Comparison of ENCODE assay signal across 1 cellular context in the genomic region with DNA sequence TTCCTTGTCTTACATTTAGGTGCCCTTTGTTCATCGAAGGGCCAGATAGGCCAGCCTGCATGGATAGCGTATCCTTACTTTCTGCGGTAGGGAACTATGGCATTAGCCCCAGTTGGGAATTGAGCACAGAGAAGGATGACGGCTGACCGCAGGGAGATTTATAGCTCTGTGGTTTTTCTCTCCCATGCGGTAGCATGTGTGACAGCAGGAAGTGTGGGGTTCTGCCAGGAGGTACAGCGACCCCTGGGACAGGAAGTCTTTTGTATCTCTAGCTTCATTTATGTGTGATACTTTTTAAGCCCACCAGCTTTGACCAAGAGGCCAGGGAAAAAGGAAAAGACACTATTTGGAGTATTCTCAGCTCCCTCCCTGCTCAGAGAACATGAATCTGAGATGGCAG.
TF ChIP-seq lines count a peak whose summit lies in the region.

No MANE protein-coding gene starts in this region.

TF ChIP-seq in WTC11, 78 proteins besides CTCF, POLR2A, EP300 and RAD21 (continued from another document):
- TF ChIP-seq, protein P1, sequence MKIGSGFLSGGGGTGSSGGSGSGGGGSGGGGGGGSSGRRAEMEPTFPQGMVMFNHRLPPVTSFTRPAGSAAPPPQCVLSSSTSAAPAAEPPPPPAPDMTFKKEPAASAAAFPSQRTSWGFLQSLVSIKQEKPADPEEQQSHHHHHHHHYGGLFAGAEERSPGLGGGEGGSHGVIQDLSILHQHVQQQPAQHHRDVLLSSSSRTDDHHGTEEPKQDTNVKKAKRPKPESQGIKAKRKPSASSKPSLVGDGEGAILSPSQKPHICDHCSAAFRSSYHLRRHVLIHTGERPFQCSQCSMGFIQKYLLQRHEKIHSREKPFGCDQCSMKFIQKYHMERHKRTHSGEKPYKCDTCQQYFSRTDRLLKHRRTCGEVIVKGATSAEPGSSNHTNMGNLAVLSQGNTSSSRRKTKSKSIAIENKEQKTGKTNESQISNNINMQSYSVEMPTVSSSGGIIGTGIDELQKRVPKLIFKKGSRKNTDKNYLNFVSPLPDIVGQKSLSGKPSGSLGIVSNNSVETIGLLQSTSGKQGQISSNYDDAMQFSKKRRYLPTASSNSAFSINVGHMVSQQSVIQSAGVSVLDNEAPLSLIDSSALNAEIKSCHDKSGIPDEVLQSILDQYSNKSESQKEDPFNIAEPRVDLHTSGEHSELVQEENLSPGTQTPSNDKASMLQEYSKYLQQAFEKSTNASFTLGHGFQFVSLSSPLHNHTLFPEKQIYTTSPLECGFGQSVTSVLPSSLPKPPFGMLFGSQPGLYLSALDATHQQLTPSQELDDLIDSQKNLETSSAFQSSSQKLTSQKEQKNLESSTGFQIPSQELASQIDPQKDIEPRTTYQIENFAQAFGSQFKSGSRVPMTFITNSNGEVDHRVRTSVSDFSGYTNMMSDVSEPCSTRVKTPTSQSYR (CRISPR knock-in tag; IDR thresholded peaks at IDR 0.05) = no peak
- no peak for TF ChIP-seq JAZF1 (CRISPR knock-in tag; IDR thresholded peaks at IDR 0.05)
- TF ChIP-seq TCF7 (CRISPR knock-in tag; IDR thresholded peaks at IDR 0.05; ENCODE audit: low read depth) = no peak
- TF ChIP-seq ZNF138 (CRISPR knock-in tag; conservative IDR thresholded peaks at IDR 0.05) = no peak
- no peak for TF ChIP-seq ZNF121 (CRISPR knock-in tag; IDR thresholded peaks at IDR 0.05)
- TF ChIP-seq FOXK1 (CRISPR knock-in tag; IDR thresholded peaks at IDR 0.05) = no peak
- TF ChIP-seq, protein P2, sequence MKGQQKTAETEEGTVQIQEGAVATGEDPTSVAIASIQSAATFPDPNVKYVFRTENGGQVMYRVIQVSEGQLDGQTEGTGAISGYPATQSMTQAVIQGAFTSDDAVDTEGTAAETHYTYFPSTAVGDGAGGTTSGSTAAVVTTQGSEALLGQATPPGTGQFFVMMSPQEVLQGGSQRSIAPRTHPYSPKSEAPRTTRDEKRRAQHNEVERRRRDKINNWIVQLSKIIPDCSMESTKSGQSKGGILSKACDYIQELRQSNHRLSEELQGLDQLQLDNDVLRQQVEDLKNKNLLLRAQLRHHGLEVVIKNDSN (CRISPR knock-in tag; IDR thresholded peaks at IDR 0.05) = no peak
- TF ChIP-seq GTF2I (CRISPR knock-in tag; conservative IDR thresholded peaks at IDR 0.05) = no peak
- TF ChIP-seq CBFB (CRISPR knock-in tag; IDR thresholded peaks at IDR 0.05; ENCODE audit: low read depth) = no peak
